2 cellular contexts compared by ENCODE assay signal in the genomic region with DNA sequence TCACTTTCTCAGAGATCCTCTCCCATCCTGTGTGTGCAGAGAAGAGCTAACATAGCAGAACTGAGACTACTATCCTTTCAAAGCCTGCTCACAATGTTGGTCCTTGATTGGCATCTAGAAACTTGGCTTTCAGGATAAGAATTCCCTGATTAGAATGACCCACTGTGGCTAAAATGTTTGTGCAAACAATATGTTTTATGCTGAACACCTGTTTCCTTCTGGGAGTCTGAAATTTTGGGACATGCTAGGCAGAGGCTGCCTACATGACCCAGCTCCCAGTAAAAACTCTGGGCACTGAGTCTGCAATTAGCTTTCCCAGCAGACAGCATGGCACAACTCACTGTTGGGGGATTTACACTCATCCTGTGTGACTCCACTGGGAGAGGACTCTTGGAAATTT.
TF ChIP-seq lines count a peak whose summit lies in the region.

No MANE protein-coding gene starts in this region.

TF ChIP-seq in A549, 52 proteins besides CTCF, POLR2A, EP300 and RAD21 (continued from another document):
- TF ChIP-seq, protein P1, sequence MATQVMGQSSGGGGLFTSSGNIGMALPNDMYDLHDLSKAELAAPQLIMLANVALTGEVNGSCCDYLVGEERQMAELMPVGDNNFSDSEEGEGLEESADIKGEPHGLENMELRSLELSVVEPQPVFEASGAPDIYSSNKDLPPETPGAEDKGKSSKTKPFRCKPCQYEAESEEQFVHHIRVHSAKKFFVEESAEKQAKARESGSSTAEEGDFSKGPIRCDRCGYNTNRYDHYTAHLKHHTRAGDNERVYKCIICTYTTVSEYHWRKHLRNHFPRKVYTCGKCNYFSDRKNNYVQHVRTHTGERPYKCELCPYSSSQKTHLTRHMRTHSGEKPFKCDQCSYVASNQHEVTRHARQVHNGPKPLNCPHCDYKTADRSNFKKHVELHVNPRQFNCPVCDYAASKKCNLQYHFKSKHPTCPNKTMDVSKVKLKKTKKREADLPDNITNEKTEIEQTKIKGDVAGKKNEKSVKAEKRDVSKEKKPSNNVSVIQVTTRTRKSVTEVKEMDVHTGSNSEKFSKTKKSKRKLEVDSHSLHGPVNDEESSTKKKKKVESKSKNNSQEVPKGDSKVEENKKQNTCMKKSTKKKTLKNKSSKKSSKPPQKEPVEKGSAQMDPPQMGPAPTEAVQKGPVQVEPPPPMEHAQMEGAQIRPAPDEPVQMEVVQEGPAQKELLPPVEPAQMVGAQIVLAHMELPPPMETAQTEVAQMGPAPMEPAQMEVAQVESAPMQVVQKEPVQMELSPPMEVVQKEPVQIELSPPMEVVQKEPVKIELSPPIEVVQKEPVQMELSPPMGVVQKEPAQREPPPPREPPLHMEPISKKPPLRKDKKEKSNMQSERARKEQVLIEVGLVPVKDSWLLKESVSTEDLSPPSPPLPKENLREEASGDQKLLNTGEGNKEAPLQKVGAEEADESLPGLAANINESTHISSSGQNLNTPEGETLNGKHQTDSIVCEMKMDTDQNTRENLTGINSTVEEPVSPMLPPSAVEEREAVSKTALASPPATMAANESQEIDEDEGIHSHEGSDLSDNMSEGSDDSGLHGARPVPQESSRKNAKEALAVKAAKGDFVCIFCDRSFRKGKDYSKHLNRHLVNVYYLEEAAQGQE (IDR thresholded peaks at IDR 0.05) = no peak
- no peak for TF ChIP-seq NFE2L2 (conservative IDR thresholded peaks at IDR 0.05; ENCODE audit: low read length)
- TF ChIP-seq RFX5 (IDR thresholded peaks at IDR 0.05) = no peak
- TF ChIP-seq RCOR1 (IDR thresholded peaks at IDR 0.05; ENCODE audit: low read depth, low read length) = no peak
- TF ChIP-seq RARB (CRISPR knock-in tag; IDR thresholded peaks at IDR 0.05) = no peak
- TF ChIP-seq HEYL (CRISPR knock-in tag; IDR thresholded peaks at IDR 0.05) = no peak

TF ChIP-seq in SK-N-SH treated with all-trans-retinoic acid at 6 μM for 48 hours, 23 proteins besides CTCF, POLR2A, EP300 and RAD21 (continued from another document):
- TF ChIP-seq, protein P2, sequence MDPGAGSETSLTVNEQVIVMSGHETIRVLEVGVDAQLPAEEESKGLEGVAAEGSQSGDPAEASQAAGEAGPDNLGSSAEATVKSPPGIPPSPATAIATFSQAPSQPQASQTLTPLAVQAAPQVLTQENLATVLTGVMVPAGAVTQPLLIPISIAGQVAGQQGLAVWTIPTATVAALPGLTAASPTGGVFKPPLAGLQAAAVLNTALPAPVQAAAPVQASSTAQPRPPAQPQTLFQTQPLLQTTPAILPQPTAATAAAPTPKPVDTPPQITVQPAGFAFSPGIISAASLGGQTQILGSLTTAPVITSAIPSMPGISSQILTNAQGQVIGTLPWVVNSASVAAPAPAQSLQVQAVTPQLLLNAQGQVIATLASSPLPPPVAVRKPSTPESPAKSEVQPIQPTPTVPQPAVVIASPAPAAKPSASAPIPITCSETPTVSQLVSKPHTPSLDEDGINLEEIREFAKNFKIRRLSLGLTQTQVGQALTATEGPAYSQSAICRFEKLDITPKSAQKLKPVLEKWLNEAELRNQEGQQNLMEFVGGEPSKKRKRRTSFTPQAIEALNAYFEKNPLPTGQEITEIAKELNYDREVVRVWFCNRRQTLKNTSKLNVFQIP (CRISPR knock-in tag; IDR thresholded peaks at IDR 0.05; ENCODE audit: borderline replicate concordance, low read depth) = no peak
- TF ChIP-seq ZNF8 (CRISPR knock-in tag; IDR thresholded peaks at IDR 0.05) = no peak
- no peak for TF ChIP-seq TSHZ2 (CRISPR knock-in tag; IDR thresholded peaks at IDR 0.05)
- TF ChIP-seq SNAI2 (CRISPR knock-in tag; IDR thresholded peaks at IDR 0.05) = no peak
- no peak for TF ChIP-seq OSR1 (CRISPR knock-in tag; IDR thresholded peaks at IDR 0.05)
- TF ChIP-seq ZFP30 (CRISPR knock-in tag; IDR thresholded peaks at IDR 0.05) = no peak
- TF ChIP-seq ZC3H10 (CRISPR knock-in tag; IDR thresholded peaks at IDR 0.05) = no peak
